20 cellular contexts compared by ENCODE assay signal in the genomic region with DNA sequence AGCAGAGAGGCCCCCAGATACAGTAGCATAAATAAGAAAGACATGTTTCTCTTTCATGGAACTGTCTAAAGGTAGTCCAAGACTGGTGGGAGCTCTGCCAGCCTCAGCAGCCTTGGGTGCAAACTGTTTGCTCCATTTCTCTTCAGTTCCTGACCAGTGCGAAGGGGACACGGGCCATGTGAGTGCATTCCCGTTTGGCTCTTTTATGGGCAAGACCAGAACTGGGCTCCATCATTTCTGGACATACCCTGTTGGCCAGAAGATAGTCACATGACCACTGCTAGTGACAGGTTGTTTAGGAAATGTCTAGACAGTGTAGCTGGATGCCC.
"Had no signal": no experiment of that assay in that cellular context is flagged by ENCODE, and none has a peak within 500 bp of the region (broad histone marks: within the 10 kb centered on the region; RNA-seq: fewer than 3 reads in every experiment).

No MANE protein-coding gene starts in this region.

- DNase-seq: Karpas-422, KG1, MG63, NCI-H1092, NCI-H1105 treated with DMSO at 0.1 percent for 48 hours, NCI-H1417 treated with DMSO at 0.1 percent for 48 hours, NCI-H146, NCI-H1694 treated with DMSO at 0.1 percent for 48 hours, NCI-H1930, NCI-H2081, NCI-H2107, NCI-H2227 treated with DMSO at 0.1 percent for 48 hours, NCI-H524, NCI-H69, NCI-H774, SHP77, SK-N-SH, SW 1271 had no signal

- H3K9me3 ChIP-seq: MG63, SK-N-SH had no signal

- H3K27me3 ChIP-seq: MG63 had no signal

- H3K4me3 Mint-ChIP-seq: IgD-negative memory B cell had no signal

- H3K4me2 ChIP-seq: SK-N-SH had no signal

- H3K9me2 ChIP-seq: SK-N-SH had no signal

- ATAC-seq: Panc1 had no signal

- H3K36me3 ChIP-seq: MG63 had no signal

- H3K27me3 Mint-ChIP-seq: IgD-negative memory B cell had no signal

- H3K9me3 Mint-ChIP-seq: IgD-negative memory B cell had no signal

- H3K4me3 ChIP-seq: MG63 had no signal

- H3K9ac ChIP-seq: SK-N-SH had no signal
